In genomic region chr3:152444029-152444641, GRCh38 we compare ENCODE assay signal across 9 cellular contexts.
A peak's percentile ranks its signal among the peaks of the same experiment; 100 is the strongest.
DNase-seq lines count a peak whose midpoint lies in the region; ATAC-seq and TF ChIP-seq lines count a peak whose summit lies in the region.
"Had no signal": no experiment of that assay in that cellular context is flagged by ENCODE, and none has a peak within 500 bp of the region (broad histone marks: within the 10 kb centered on the region; RNA-seq: fewer than 3 reads in every experiment).

No MANE protein-coding gene starts in this region.

- H3K4me3 Mint-ChIP-seq in CD4-positive, alpha-beta memory T cell: peak overlapping the region in 4 of 8 donors; percentile 1 to 47 (median 12)

- no peak overlapping the region for H2BK12ac ChIP-seq in neuronal stem cell (ENCODE audit: low read length)

- no peaks in the 10 kb centered on the region for H3K27me3 Mint-ChIP-seq in CD4-positive, alpha-beta memory T cell

- WGBS in neuronal stem cell (ENCODE audit: extremely low coverage in 2 of 2, insufficient read length in 2 of 2, insufficient replicate concordance in 1 of 2), 2 donors: no CpG with 5 or more reads among the region's 8 CpGs

- ATAC-seq in GM18907 (IDR thresholded peaks at IDR 0.05; ENCODE audit: unreplicated experiment) (peak; percentile 29), GM18502 (IDR thresholded peaks at IDR 0.05; ENCODE audit: poor library complexity, unreplicated experiment) (no peak)

- H3K4ac ChIP-seq in neuronal stem cell (ENCODE audit: low read length): no peak overlapping the region

- H4K8ac ChIP-seq in neuronal stem cell (ENCODE audit: low read depth, low read length): no peak overlapping the region

- no peak overlapping the region for H2BK15ac ChIP-seq in neuronal stem cell (ENCODE audit: low read length)

- no peak overlapping the region for H2BK5ac ChIP-seq in neuronal stem cell (ENCODE audit: low read length)

- H3K9me3 Mint-ChIP-seq in CD4-positive, alpha-beta memory T cell: peaks cover 0 to 4% (median 0%) of the 10 kb centered on the region in 8 donors

- peaks cover 28% of the 10 kb centered on the region for H3K36me3 ChIP-seq in CD4-positive, alpha-beta memory T cell (ENCODE audit: insufficient read depth, low read length)
- H3K36me3 ChIP-seq in breast epithelium (no peaks in the 10 kb centered on the region), tibial artery (peaks cover 7 to 20% (median 15%) of the 10 kb centered on the region in 3 donors), neuronal stem cell (replicated peaks in 1 of 2; ENCODE audit: control insufficient read depth in 2 of 2, insufficient read depth in 2 of 2, low read length in 2 of 2) (peaks cover 0 to 41% of the 10 kb centered on the region in 2 donors)

- peak overlapping the region; percentile 6 for H3K27ac ChIP-seq in CD4-positive, alpha-beta memory T cell (ENCODE audit: low read depth, low read length)
- H3K27ac ChIP-seq in breast epithelium (peak overlapping the region in 1 of 2 donors; percentile 22), tibial artery (peak overlapping the region; percentile 39 to 50), neuronal stem cell (replicated peaks; ENCODE audit: low read length) (no peak overlapping the region)
- H3K27ac ChIP-seq: SJSA1 had no signal

- H3K4me3 ChIP-seq in CD4-positive, alpha-beta memory T cell (ENCODE audit: low read length in 2 of 2): no peak overlapping the region
- H3K4me3 ChIP-seq in breast epithelium (no peak overlapping the region), tibial artery (peak overlapping the region in 1 of 2 donors; percentile 1), neuronal stem cell (ENCODE audit: low read length in 2 of 2) (no peak overlapping the region)
- H3K4me3 ChIP-seq: SJSA1 had no signal

- no peak overlapping the region for H3K4me2 ChIP-seq in neuronal stem cell (ENCODE audit: insufficient read depth, low read length, poor library complexity, severe bottlenecking)

- H3K23ac ChIP-seq in neuronal stem cell (ENCODE audit: low read depth, low read length, poor library complexity): no peak overlapping the region

- H3K36me3 Mint-ChIP-seq in CD4-positive, alpha-beta memory T cell: peaks cover 43 to 61% of the 10 kb centered on the region in 2 donors

- peak; percentile 77 to 79 (median 78) for TF ChIP-seq CTCF in breast epithelium (IDR thresholded peaks at IDR 0.05)
- peak; percentile 61 to 80 for TF ChIP-seq CTCF in tibial artery (IDR thresholded peaks at IDR 0.05)

- no peaks in the 10 kb centered on the region for H3K79me1 ChIP-seq in neuronal stem cell (ENCODE audit: low read depth, low read length)

- H2AFZ ChIP-seq in neuronal stem cell (ENCODE audit: low read length): no peak overlapping the region

- no peaks in the 10 kb centered on the region for H3K9me3 ChIP-seq in CD4-positive, alpha-beta memory T cell (ENCODE audit: control insufficient read depth in 1 of 2, low read length in 2 of 2)
- H3K9me3 ChIP-seq in breast epithelium: no peaks in the 10 kb centered on the region
- no peaks in the 10 kb centered on the region for H3K9me3 ChIP-seq in tibial artery
- H3K9me3 ChIP-seq in neuronal stem cell (replicated peaks in 1 of 2; ENCODE audit: control insufficient read depth in 2 of 2, insufficient read depth in 1 of 2, low read depth in 1 of 2, low read length in 2 of 2): no peaks in the 10 kb centered on the region
- H3K9me3 ChIP-seq: SJSA1 had no signal

- H3K14ac ChIP-seq in neuronal stem cell (ENCODE audit: low read length): no peak overlapping the region

- CTCF ChIA-PET in CD4-positive, alpha-beta memory T cell (lab: Charles Lee; ENCODE audit: partially characterized antibody): interaction anchor here (0.6 to 10.7 kb wide), 25 partner anchors 8 to 524 kb away, joined by 3 to 126 read pairs (median 4); no protein-coding TSS in a partner anchor

- no peak overlapping the region for H2AK5ac ChIP-seq in neuronal stem cell (ENCODE audit: low read depth, low read length)

- H3K27me3 ChIP-seq in CD4-positive, alpha-beta memory T cell (ENCODE audit: insufficient read depth, low read length): no peaks in the 10 kb centered on the region
- H3K27me3 ChIP-seq in breast epithelium (no peaks in the 10 kb centered on the region), tibial artery (no peaks in the 10 kb centered on the region), neuronal stem cell (ENCODE audit: control insufficient read depth in 3 of 3, insufficient read depth in 3 of 3, low read depth in 1 of 3, low read length in 3 of 3) (no peaks in the 10 kb centered on the region)
- H3K27me3 ChIP-seq: SJSA1 had no signal

- H3K18ac ChIP-seq in neuronal stem cell (ENCODE audit: low read length): no peak overlapping the region

- H2BK120ac ChIP-seq in neuronal stem cell (ENCODE audit: low read depth, low read length): no peak overlapping the region

- peak overlapping the region in 6 of 7 donors; percentile 17 to 92 (median 56) for H3K27ac Mint-ChIP-seq in CD4-positive, alpha-beta memory T cell

- TF ChIP-seq POLR2A in breast epithelium (IDR thresholded peaks at IDR 0.05): no peak

- peaks cover 49 to 77% (median 60%) of the 10 kb centered on the region in 4 donors for H3K4me1 Mint-ChIP-seq in CD4-positive, alpha-beta memory T cell

- peaks cover 89% of the 10 kb centered on the region for H3K4me1 ChIP-seq in CD4-positive, alpha-beta memory T cell (ENCODE audit: insufficient read depth, low read length)
- no peaks in the 10 kb centered on the region for H3K4me1 ChIP-seq in breast epithelium
- peaks cover 0 to 94% (median 44%) of the 10 kb centered on the region in 4 donors for H3K4me1 ChIP-seq in tibial artery
- no peaks in the 10 kb centered on the region for H3K4me1 ChIP-seq in neuronal stem cell (ENCODE audit: control insufficient read depth in 2 of 2, insufficient read depth in 1 of 2, low read depth in 1 of 2, low read length in 2 of 2)
- H3K4me1 ChIP-seq: SJSA1 had no signal

- no peak overlapping the region for H4K91ac ChIP-seq in neuronal stem cell (ENCODE audit: low read depth, low read length, poor library complexity)

- H3K9ac ChIP-seq in neuronal stem cell (ENCODE audit: low read depth, low read length, poor library complexity): no peak overlapping the region

- DNase-seq in CD4-positive, alpha-beta memory T cell: peak in 4 of 5 donors; percentile 33 to 43 (median 38)
- DNase-seq in NCI-H526 treated with DMSO at 0.1 percent for 48 hours (lab: John Stamatoyannopoulos, UW) (peak; percentile 75), breast epithelium (ENCODE audit: low spot score in 2 of 2) (no peak), kidney glomerular epithelial cell (lab: John Stamatoyannopoulos, UW) (peak; percentile 59), tibial artery (no peak), neuronal stem cell (ENCODE audit: low spot score) (no peak)

- POLR2A ChIA-PET in CD4-positive, alpha-beta memory T cell (lab: Charles Lee; ENCODE audit: partially characterized antibody): interaction anchor here (0.7 to 3.2 kb wide), 12 partner anchors 12 to 261 kb away, joined by 3 to 11 read pairs (median 4); no protein-coding TSS in a partner anchor

- intact Hi-C loops in CD4-positive, alpha-beta memory T cell (cut with micrococcal nuclease): loop anchor here (1.0 to 10.0 kb wide), 3 partner anchors 139 to 372 kb away; no protein-coding TSS in a partner anchor
- intact Hi-C loops in breast epithelium (cut with DNase I; ENCODE audit: low total_unique reads): no loop called here
- intact Hi-C loops in tibial artery (cut with DNase I; ENCODE audit: low total_unique reads): loop anchor here (10.0 kb wide), 1 partner anchor 369 kb away; no protein-coding TSS in a partner anchor

Comparison
In these comparisons a context has a peak if more than half of its experiments do, and no peak if none do; other contexts are left out.
1. DNase-seq: peak in CD4-positive, alpha-beta memory T cell (4 of 5), NCI-H526 treated with DMSO at 0.1 percent for 48 hours (single experiment) and kidney glomerular epithelial cell (single experiment); none in breast epithelium (0 of 2), tibial artery (0 of 2) and neuronal stem cell (single experiment).